20 cellular contexts compared by ENCODE assay signal in the genomic region with DNA sequence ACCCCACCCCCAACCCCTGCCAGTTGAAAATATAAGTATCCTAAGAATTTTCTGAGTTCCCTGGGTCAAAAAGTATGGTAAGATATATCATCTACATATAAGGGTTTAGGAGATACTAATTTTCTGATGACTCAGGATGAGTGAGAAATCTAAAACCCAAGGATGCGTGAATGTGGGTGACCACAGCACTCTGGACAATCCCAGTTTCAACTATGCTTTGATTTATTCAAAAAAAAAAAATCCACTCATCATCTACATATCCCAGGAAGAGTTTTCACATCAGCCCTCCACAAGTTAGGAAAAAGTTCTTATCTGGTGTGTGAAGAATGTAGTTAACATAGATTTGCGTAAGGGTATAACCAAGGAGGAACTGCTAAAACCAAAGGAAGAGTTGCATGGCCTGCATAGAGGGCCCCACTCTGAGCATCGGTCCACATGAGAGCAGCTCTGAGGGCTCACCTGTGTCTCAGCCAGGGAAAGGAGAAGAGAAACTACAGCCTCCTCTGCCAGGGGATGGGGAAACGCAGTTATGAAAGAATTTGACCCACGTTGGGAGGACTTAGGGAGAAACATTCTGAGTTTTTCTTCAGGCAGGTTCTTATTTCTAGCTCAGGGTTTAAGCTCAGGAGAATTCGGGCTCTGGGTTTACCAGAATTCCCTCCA. TPM values are rescaled to one million over a fixed set of nuclear protein-coding genes. Genes with fewer than 3 reads are reported as not detected.
DNase-seq lines count a peak whose midpoint lies in the region; ATAC-seq and TF ChIP-seq lines count a peak whose summit lies in the region.
"Had no signal": no experiment of that assay in that cellular context is flagged by ENCODE, and none has a peak within 500 bp of the region (broad histone marks: within the 10 kb centered on the region; RNA-seq: fewer than 3 reads in every experiment).

No MANE protein-coding gene starts in this region.

- peaks cover 0 to 2% (median 0%) of the 10 kb centered on the region in 7 donors for H3K9me3 Mint-ChIP-seq in naive B cell
- H3K9me3 Mint-ChIP-seq in CD8-positive, alpha-beta T cell = no peaks in the 10 kb centered on the region
- H3K9me3 Mint-ChIP-seq: CD8-positive, alpha-beta memory T cell; natural killer cell had no signal

- H3K27ac ChIP-seq in CD8-positive, alpha-beta T cell (ENCODE audit: low read depth, low read length) = no peak overlapping the region
- H3K27ac ChIP-seq in ovary = no peak overlapping the region
- H3K27ac ChIP-seq: hepatocyte, stomach had no signal

- 92 to 96% (median 94%) methylated on average over 6 of the region's 6 CpGs for WGBS in ovary, 3 donors

- H3K4me3 Mint-ChIP-seq in naive B cell = no peak overlapping the region
- H3K4me3 Mint-ChIP-seq in CD8-positive, alpha-beta T cell = no peak overlapping the region
- H3K4me3 Mint-ChIP-seq: CD8-positive, alpha-beta memory T cell; natural killer cell had no signal

- H3K36me3 Mint-ChIP-seq in naive B cell = no peaks in the 10 kb centered on the region
- no peaks in the 10 kb centered on the region for H3K36me3 Mint-ChIP-seq in CD8-positive, alpha-beta T cell
- H3K36me3 Mint-ChIP-seq: natural killer cell had no signal

- H3K36me3 ChIP-seq in CD8-positive, alpha-beta T cell (ENCODE audit: insufficient read depth, low read length) = no peaks in the 10 kb centered on the region
- no peaks in the 10 kb centered on the region for H3K36me3 ChIP-seq in ovary

- no peaks in the 10 kb centered on the region for H3K9me3 ChIP-seq in CD8-positive, alpha-beta T cell (ENCODE audit: low read length)
- H3K9me3 ChIP-seq in ovary = no peaks in the 10 kb centered on the region
- H3K9me3 ChIP-seq: stomach had no signal

- POLR2A ChIA-PET in CD8-positive, alpha-beta T cell (lab: Charles Lee) = no interaction called here

- no peaks in the 10 kb centered on the region for H3K4me1 ChIP-seq in CD8-positive, alpha-beta T cell (ENCODE audit: insufficient read depth, low read length)
- H3K4me1 ChIP-seq in ovary (ENCODE audit: insufficient read depth) = no peaks in the 10 kb centered on the region
- H3K4me1 ChIP-seq: stomach had no signal

- TF ChIP-seq EP300 in ovary (IDR thresholded peaks at IDR 0.05) = no peak

- H3K27me3 ChIP-seq in CD8-positive, alpha-beta T cell (ENCODE audit: insufficient read depth, low read length) = no peaks in the 10 kb centered on the region
- H3K27me3 ChIP-seq in ovary = no peaks in the 10 kb centered on the region
- H3K27me3 ChIP-seq: hepatocyte, stomach had no signal

- ATAC-seq in GM18511 (IDR thresholded peaks at IDR 0.05; ENCODE audit: unreplicated experiment) = peak; percentile 64
- peak; percentile 54 for ATAC-seq in HG02885 (IDR thresholded peaks at IDR 0.05; ENCODE audit: poor library complexity, unreplicated experiment)
- ATAC-seq in naive B cell (ENCODE audit: low read depth in 2 of 2) = peak; percentile 20 to 47
- no peak for ATAC-seq in CD8-positive, alpha-beta T cell
- no peak for ATAC-seq in HG02610 (IDR thresholded peaks at IDR 0.05; ENCODE audit: unreplicated experiment)
- ATAC-seq in GM21526 (IDR thresholded peaks at IDR 0.05; ENCODE audit: low FRiP score, unreplicated experiment) = no peak
- ATAC-seq: left lobe of liver, natural killer cell, right cardiac atrium had no signal

- peak; percentile 78 for DNase-seq in RPMI8226
- no peak for DNase-seq in naive B cell
- DNase-seq in CD8-positive, alpha-beta T cell = no peak
- DNase-seq in ovary = no peak
- DNase-seq: activated CD4-positive, CD25-positive, alpha-beta regulatory T cell; activated CD8-positive, alpha-beta memory T cell treated with anti-CD3 and anti-CD28 coated beads, Interleukin-2, amount 50 U/mL, for 48 hours; CD8-positive, alpha-beta memory T cell; GDM1; natural killer cell; NCI-H2081; NK-92 treated with Interleukin-12 subunit alpha and Interleukin-12 subunit beta, amount 100 ng/mL, for 24 hours; stomach had no signal

- H3K4me1 Mint-ChIP-seq in naive B cell = no peaks in the 10 kb centered on the region
- H3K4me1 Mint-ChIP-seq in CD8-positive, alpha-beta T cell (ENCODE audit: low read depth) = no peaks in the 10 kb centered on the region
- H3K4me1 Mint-ChIP-seq: CD8-positive, alpha-beta memory T cell; natural killer cell had no signal

- no peak overlapping the region for H3K4me3 ChIP-seq in CD8-positive, alpha-beta T cell (ENCODE audit: low read depth, low read length)
- no peak overlapping the region for H3K4me3 ChIP-seq in ovary
- H3K4me3 ChIP-seq: hepatocyte, stomach had no signal

- peaks cover 12 to 38% (median 22%) of the 10 kb centered on the region in 3 donors for H3K27me3 Mint-ChIP-seq in naive B cell
- no peaks in the 10 kb centered on the region for H3K27me3 Mint-ChIP-seq in CD8-positive, alpha-beta T cell (ENCODE audit: low read depth)

- intact Hi-C loops in CD8-positive, alpha-beta T cell (cut with DNase I, micrococcal nuclease) = no loop called here
- intact Hi-C loops in ovary (cut with DNase I) = loop anchor here in 2 of 4 donors (5.0 to 10.0 kb wide), 2 partner anchors 51 kb away; partner anchors contain the start of gene CAMK1G (in 1 of the 2)

- no peak for TF ChIP-seq POLR2A in ovary (IDR thresholded peaks at IDR 0.05)

- no peak for TF ChIP-seq CTCF in CD8-positive, alpha-beta T cell (IDR thresholded peaks at IDR 0.05)
- no peak for TF ChIP-seq CTCF in ovary (IDR thresholded peaks at IDR 0.05)

- no peak overlapping the region for H3K27ac Mint-ChIP-seq in naive B cell
- no peak overlapping the region for H3K27ac Mint-ChIP-seq in CD8-positive, alpha-beta T cell
- H3K27ac Mint-ChIP-seq: natural killer cell had no signal

- CTCF ChIA-PET in CD8-positive, alpha-beta T cell (lab: Charles Lee) = no interaction called here

RNA-seq across cellular contexts. Expression of gene LAMB3, which starts 18.8 kb away (rescaled TPM):
- polyA plus RNA-seq in naive B cell (ENCODE audit: low read depth in 6 of 6) (not detected), ovary (1 to 10 TPM in 1 of 2 donors, under 1 TPM in 1; 0.54 to 7.0 TPM)
- not detected for total RNA-seq in CD8-positive, alpha-beta T cell
- 10 to 100 TPM in 1 of 7 donors, 1 to 10 TPM in 4, under 1 TPM in 2; 0.58 to 56.9 (median 4.2) TPM for total RNA-seq in ovary

RNA-seq across cellular contexts. Expression of gene G0S2, which starts 41.7 kb away (rescaled TPM):
- 1 to 10 TPM in 2 of 6 donors, not detected in 4; 1.4 to 4.7 TPM for polyA plus RNA-seq in naive B cell (ENCODE audit: low read depth in 6 of 6)
- total RNA-seq in CD8-positive, alpha-beta T cell = 1 to 10 TPM; 1.4 to 1.5 TPM
- total RNA-seq in ovary = 100 to 1,000 TPM in 3 of 7 donors, 10 to 100 TPM in 4; 61.4 to 392 (median 79.2) TPM
- polyA plus RNA-seq in ovary = 10 to 100 TPM; 41.5 to 75.4 TPM
- polyA plus RNA-seq: CD8-positive, alpha-beta memory T cell had no signal

RNA-seq across cellular contexts. Expression of gene CAMK1G, which starts 50.0 kb away (rescaled TPM):
- polyA plus RNA-seq in naive B cell (ENCODE audit: low read depth in 6 of 6) (not detected), ovary (10 to 100 TPM in 1 of 2 donors, 1 to 10 TPM in 1; 7.6 to 20.2 TPM)
- not detected for total RNA-seq in CD8-positive, alpha-beta T cell
- 10 to 100 TPM; 10.1 to 16.7 (median 12.0) TPM for total RNA-seq in ovary
- total RNA-seq: CD8-positive, alpha-beta memory T cell; endothelial cell of umbilical vein; natural killer cell had no signal
- polyA plus RNA-seq: CD8-positive, alpha-beta memory T cell; endothelial cell of umbilical vein had no signal

Comparison
In these comparisons a context has a peak if more than half of its experiments do, and no peak if none do; other contexts are left out.
1. ATAC-seq: peak in GM18511 (single experiment), HG02885 (single experiment) and naive B cell (2 of 2); none in CD8-positive, alpha-beta T cell (single experiment), HG02610 (single experiment) and GM21526 (single experiment).
2. RNA of gene G0S2, which starts 41.7 kb away (total RNA-seq): 61.4 to 392 TPM in ovary; 1.4 to 1.5 TPM in CD8-positive, alpha-beta T cell; every median in the first group is over 10 times any median in the second.
3. RNA of gene CAMK1G, which starts 50.0 kb away (total RNA-seq): 10.1 to 16.7 TPM in ovary; not detected in CD8-positive, alpha-beta T cell; every median in the first group is over 10 times any median in the second.